Comparison of ENCODE assay signal across 15 cellular contexts in the genomic region with DNA sequence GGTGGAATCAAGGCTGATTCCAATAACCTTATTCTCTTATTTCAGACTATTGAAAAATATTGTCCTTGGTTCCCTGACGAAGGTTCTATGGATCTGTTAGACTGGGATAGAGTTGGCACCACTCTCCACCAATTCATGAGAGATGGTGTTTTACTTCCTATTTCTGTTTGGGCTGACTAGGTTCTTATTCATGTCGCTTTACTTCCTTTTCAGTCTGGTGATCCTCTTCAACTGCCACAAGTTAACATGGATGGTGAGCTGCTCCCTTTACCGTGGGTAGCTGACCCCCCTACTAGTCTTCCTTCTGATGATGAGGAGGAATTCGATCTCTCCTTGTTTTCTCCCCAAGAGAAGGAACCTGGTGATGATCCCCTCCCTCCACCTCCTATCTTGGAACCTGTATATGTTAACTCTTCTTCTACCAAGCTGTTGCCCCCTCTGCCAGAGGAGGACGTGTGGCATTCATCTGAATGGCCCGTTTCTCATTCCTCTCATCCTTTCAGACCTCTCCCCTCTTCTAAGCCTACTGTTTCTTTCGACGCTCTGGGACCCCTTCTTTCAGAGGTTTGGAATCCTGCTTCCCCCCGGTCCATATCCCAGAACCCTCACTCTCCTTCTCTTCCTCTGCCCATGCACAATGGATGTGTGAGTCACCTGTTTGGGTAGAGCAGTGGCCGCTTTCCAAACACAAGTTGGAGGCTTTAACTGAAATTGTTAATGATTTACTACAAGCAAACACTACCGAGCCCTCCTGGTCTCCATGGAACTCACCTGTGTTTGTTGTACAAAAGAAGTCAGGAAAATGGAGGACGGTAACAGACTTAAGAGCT. TPM values are rescaled to one million over a fixed set of nuclear protein-coding genes. Genes with fewer than 3 reads are reported as not detected.
DNase-seq lines count a peak whose midpoint lies in the region; ATAC-seq, FAIRE-seq and TF ChIP-seq lines count a peak whose summit lies in the region.
"Had no signal": no experiment of that assay in that cellular context is flagged by ENCODE, and none has a peak within 500 bp of the region (broad histone marks: within the 10 kb centered on the region; RNA-seq: fewer than 3 reads in every experiment).

No MANE protein-coding gene starts in this region.

- FAIRE-seq in frontal cortex (lab: Jason Lieb, UNC): no peak
- FAIRE-seq: TTC549 had no signal

- no peaks in the 10 kb centered on the region for H4K20me1 ChIP-seq in OCI-LY3 (ENCODE audit: insufficient read depth, low read length)

- H3K9me3 ChIP-seq in HUES48 (ENCODE audit: control insufficient read depth, insufficient read depth, low read length) (no peaks in the 10 kb centered on the region; the same call in 1 of the 2 replicates), OCI-LY3 (ENCODE audit: insufficient read depth, low read length) (no peaks in the 10 kb centered on the region)

- H3K4me3 ChIP-seq in HUES48 (ENCODE audit: low read depth, low read length) (no peak overlapping the region), OCI-LY3 (ENCODE audit: low read length) (no peak overlapping the region)
- H3K4me3 ChIP-seq: spleen had no signal

- H3K27ac ChIP-seq in HUES48 (ENCODE audit: low read depth, low read length): peak overlapping the region; percentile 61
- H3K27ac ChIP-seq in OCI-LY3 (ENCODE audit: low read length): no peak overlapping the region
- H3K27ac ChIP-seq: spleen had no signal

- peak overlapping the region; percentile 29; the same call in 1 of the 2 replicates for H2AFZ ChIP-seq in OCI-LY3 (ENCODE audit: low read depth, low read length)

- DNase-seq in kidney glomerular epithelial cell (lab: John Stamatoyannopoulos, UW) (peak; percentile 93), frontal cortex (ENCODE audit: low spot score in 2 of 2) (no peak)
- DNase-seq in stimulated activated effector memory CD8-positive, alpha-beta T cell treated with anti-CD3 and anti-CD28 coated beads, Interleukin-12 subunit alpha, Interleukin-12 subunit beta, amount 100 ng/mL, for 72 hours (ENCODE audit: low spot score in 2 of 2): no peak
- no peak for DNase-seq in effector CD4-positive, alpha-beta T cell
- DNase-seq: activated CD8-positive, alpha-beta memory T cell treated with anti-CD3 and anti-CD28 coated beads, Interleukin-2, amount 10 ng/mL, durations not matched to agents 7 days and 5 days; activated naive CD8-positive, alpha-beta T cell treated with anti-CD3 and anti-CD28 coated beads for 36 hours; cerebellar nuclear complex; NCI-H1092; NCI-H510A treated with DMSO at 0.1 percent for 48 hours; SIG-M5; spleen had no signal

- no peaks in the 10 kb centered on the region for H3K27me3 ChIP-seq in HUES48 (ENCODE audit: control insufficient read depth, insufficient read depth, low read length)
- H3K27me3 ChIP-seq in OCI-LY3 (ENCODE audit: low read depth, low read length): no peaks in the 10 kb centered on the region
- H3K27me3 ChIP-seq: spleen had no signal

- H3K4me3 Mint-ChIP-seq in stimulated activated effector memory CD8-positive, alpha-beta T cell treated with anti-CD3 and anti-CD28 coated beads, Interleukin-12 subunit alpha, Interleukin-12 subunit beta, amount 100 ng/mL, for 72 hours: no peak overlapping the region
- H3K4me3 Mint-ChIP-seq: activated CD8-positive, alpha-beta memory T cell treated with anti-CD3 and anti-CD28 coated beads, Interleukin-2, amount 10 ng/mL, durations not matched to agents 7 days and 5 days; activated naive CD8-positive, alpha-beta T cell treated with anti-CD3 and anti-CD28 coated beads for 36 hours had no signal

- ATAC-seq in stimulated activated effector memory CD8-positive, alpha-beta T cell treated with anti-CD3 and anti-CD28 coated beads, Interleukin-12 subunit alpha, Interleukin-12 subunit beta, amount 100 ng/mL, for 72 hours: no peak
- ATAC-seq in GM21515 (IDR thresholded peaks at IDR 0.05; ENCODE audit: unreplicated experiment): no peak
- ATAC-seq: activated CD8-positive, alpha-beta memory T cell treated with anti-CD3 and anti-CD28 coated beads, Interleukin-2, amount 10 ng/mL, durations not matched to agents 7 days and 5 days had no signal

- H3K4me2 ChIP-seq in OCI-LY3 (ENCODE audit: low read length): no peak overlapping the region; the same call in 1 of the 2 replicates

- H3K4me1 ChIP-seq in HUES48 (ENCODE audit: control insufficient read depth, insufficient read depth, low read length) (no peaks in the 10 kb centered on the region), OCI-LY3 (ENCODE audit: low read length) (peaks cover 12% of the 10 kb centered on the region; the same call in 1 of the 2 replicates)
- H3K4me1 ChIP-seq: spleen had no signal

- peak overlapping the region; percentile 44 for H3K27ac Mint-ChIP-seq in stimulated activated effector memory CD8-positive, alpha-beta T cell treated with anti-CD3 and anti-CD28 coated beads, Interleukin-12 subunit alpha, Interleukin-12 subunit beta, amount 100 ng/mL, for 72 hours
- H3K27ac Mint-ChIP-seq: activated CD8-positive, alpha-beta memory T cell treated with anti-CD3 and anti-CD28 coated beads, Interleukin-2, amount 10 ng/mL, durations not matched to agents 7 days and 5 days; activated naive CD8-positive, alpha-beta T cell treated with anti-CD3 and anti-CD28 coated beads for 36 hours had no signal

- H3K79me2 ChIP-seq in OCI-LY3 (ENCODE audit: low read length): no peaks in the 10 kb centered on the region

- H3K36me3 ChIP-seq in HUES48 (ENCODE audit: control insufficient read depth, insufficient read depth, low read length) (no peaks in the 10 kb centered on the region), OCI-LY3 (replicated peaks; ENCODE audit: low read depth, low read length) (no peaks in the 10 kb centered on the region)
- H3K36me3 ChIP-seq: spleen had no signal

- no peaks in the 10 kb centered on the region for H3K9me3 Mint-ChIP-seq in stimulated activated effector memory CD8-positive, alpha-beta T cell treated with anti-CD3 and anti-CD28 coated beads, Interleukin-12 subunit alpha, Interleukin-12 subunit beta, amount 100 ng/mL, for 72 hours

- no peak for TF ChIP-seq CTCF in OCI-LY3 (IDR thresholded peaks at IDR 0.05; ENCODE audit: low read depth, low read length)

- H3K4me1 Mint-ChIP-seq in stimulated activated effector memory CD8-positive, alpha-beta T cell treated with anti-CD3 and anti-CD28 coated beads, Interleukin-12 subunit alpha, Interleukin-12 subunit beta, amount 100 ng/mL, for 72 hours: no peaks in the 10 kb centered on the region

- no peaks in the 10 kb centered on the region for H3K36me3 Mint-ChIP-seq in stimulated activated effector memory CD8-positive, alpha-beta T cell treated with anti-CD3 and anti-CD28 coated beads, Interleukin-12 subunit alpha, Interleukin-12 subunit beta, amount 100 ng/mL, for 72 hours
- H3K36me3 Mint-ChIP-seq: activated CD8-positive, alpha-beta memory T cell treated with anti-CD3 and anti-CD28 coated beads, Interleukin-2, amount 10 ng/mL, durations not matched to agents 7 days and 5 days had no signal

- H3K9ac ChIP-seq in HUES48 (ENCODE audit: low read depth, low read length) (no peak overlapping the region), OCI-LY3 (ENCODE audit: low read length) (no peak overlapping the region)

RNA-seq across cellular contexts. Expression of gene CNOT11, which starts 13.5 kb away (rescaled TPM):
- 14.3 TPM for total RNA-seq in frontal cortex
